In the genomic region with DNA sequence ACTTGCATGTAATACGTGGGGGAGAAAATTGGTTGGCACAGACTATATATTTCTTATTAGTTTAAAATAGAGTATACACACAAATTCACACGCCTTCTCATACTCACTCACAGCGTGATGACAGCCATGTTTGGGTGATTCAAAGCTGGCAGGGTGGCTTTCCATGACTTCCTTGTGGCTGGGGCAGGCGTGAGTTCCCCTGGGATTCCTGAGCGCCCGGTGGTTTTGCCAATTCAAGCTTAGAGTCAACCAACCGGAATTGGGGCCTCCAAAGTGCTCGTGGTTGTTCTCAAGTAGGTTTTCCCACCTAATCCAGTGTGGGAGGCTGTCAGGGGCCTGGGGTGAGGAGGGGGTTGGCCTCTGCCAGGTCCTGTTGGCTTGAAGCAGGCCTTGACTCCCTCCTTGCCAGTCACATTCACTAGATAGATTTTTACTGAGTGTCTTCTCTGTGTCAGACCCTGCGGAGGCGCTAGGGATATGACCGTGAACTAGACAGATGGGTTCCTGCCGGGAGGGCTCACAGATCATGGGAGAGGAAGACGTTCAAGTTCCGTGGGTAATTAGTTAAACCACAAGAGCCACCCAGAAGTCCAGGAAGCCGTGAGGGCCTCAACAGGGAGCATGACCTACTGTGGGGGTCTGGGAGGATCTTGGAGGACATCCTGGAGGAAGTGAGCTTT, we compare ENCODE assay signal across 1 cellular context.
TF ChIP-seq lines count a peak whose summit lies in the region.

No MANE protein-coding gene starts in this region.

TF ChIP-seq in HEK293, 187 proteins besides CTCF, POLR2A, EP300 and RAD21:
- TF ChIP-seq ZNF747 (tag by site-specific recombination; IDR thresholded peaks at IDR 0.05) (no peak), GLIS1 (tag by site-specific recombination; IDR thresholded peaks at IDR 0.05) (peak; percentile 32)
